ENCODE assay signal across 7 cellular contexts in genomic region chr7:8612584-8612983, GRCh38.
"Had no signal": no experiment of that assay in that cellular context is flagged by ENCODE, and none has a peak within 500 bp of the region (broad histone marks: within the 10 kb centered on the region; RNA-seq: fewer than 3 reads in every experiment).

No MANE protein-coding gene starts in this region.

- H3K4me3 ChIP-seq: GM23248 had no signal

- H3K27me3 Mint-ChIP-seq: IgD-negative memory B cell had no signal

- H3K4me3 Mint-ChIP-seq: H9, IgD-negative memory B cell had no signal

- H3K4me1 Mint-ChIP-seq: IgD-negative memory B cell had no signal

- DNase-seq: GM23248, GOT3, H9, HCEC 1CT, KBM-7 had no signal

- H3K36me3 Mint-ChIP-seq: IgD-negative memory B cell had no signal

- ATAC-seq: HepG2 had no signal

- H3K27ac Mint-ChIP-seq: IgD-negative memory B cell had no signal
